Comparison of ENCODE assay signal across 30 cellular contexts in genomic region chr2:217752714-217753459, GRCh38.
"Had no signal": no experiment of that assay in that cellular context is flagged by ENCODE, and none has a peak within 500 bp of the region (broad histone marks: within the 10 kb centered on the region; RNA-seq: fewer than 3 reads in every experiment).

No MANE protein-coding gene starts in this region.

- DNase-seq: activated CD4-positive, alpha-beta T cell treated with anti-CD3 and anti-CD28 coated beads for 4 hours; activated CD4-positive, alpha-beta T cell treated with anti-CD3 and anti-CD28 coated beads, Interleukin-2, amount 50 U/mL, for 48 hours; activated CD4-positive, CD25-positive, alpha-beta regulatory T cell; activated CD8-positive, alpha-beta memory T cell treated with anti-CD3 and anti-CD28 coated beads for 24 hours; activated CD8-positive, alpha-beta memory T cell treated with anti-CD3 and anti-CD28 coated beads, Interleukin-2, amount 50 U/mL, for 4 hours; activated gamma-delta T cell; activated naive CD8-positive, alpha-beta T cell treated with anti-CD3 and anti-CD28 coated beads, Interleukin-2, amount 50 U/mL, for 24 hours; activated T-cell treated with anti-CD3 and anti-CD28 coated beads, Interleukin-2, amount 50 U/mL, for 24 hours; amygdala; effector CD8-positive, alpha-beta T cell; gastrocnemius medialis; left colon; midbrain; naive thymus-derived CD4-positive, alpha-beta T cell; occipital lobe; stimulated activated CD4-positive, alpha-beta T cell treated with anti-CD3 and anti-CD28 coated beads, Interleukin-1b, Interleukin-23, amount 100 ng/mL, for 48 hours; stimulated activated CD4-positive, alpha-beta T cell treated with anti-CD3 and anti-CD28 coated beads, Interleukin-4, amount 100 ng/mL, for 4 hours; stimulated activated CD8-positive, alpha-beta memory T cell treated with anti-CD3 and anti-CD28 coated beads, Interleukin-4, amount 100 ng/mL, for 48 hours; stimulated activated naive CD8-positive, alpha-beta T cell treated with anti-CD3 and anti-CD28 coated beads, Interleukin-15, amount 100 ng/mL, for 72 hours; T-helper 2 cell; transverse colon had no signal

- H3K27me3 ChIP-seq: gastrocnemius medialis, SJSA1, suprapubic skin had no signal

- H3K4me3 ChIP-seq: gastrocnemius medialis, hepatocyte, SJSA1, smooth muscle cell, suprapubic skin, transverse colon had no signal

- H3K9me3 ChIP-seq: gastrocnemius medialis, SJSA1, suprapubic skin, transverse colon had no signal

- H3K4me1 ChIP-seq: SJSA1 had no signal

- H3K27ac Mint-ChIP-seq: activated naive CD4-positive, alpha-beta T cell treated with anti-CD3 and anti-CD28 coated beads, Interleukin-2, amount 50 U/mL, for 24 hours; activated naive CD8-positive, alpha-beta T cell treated with anti-CD3 and anti-CD28 coated beads, Interleukin-2, amount 50 U/mL, for 24 hours; activated T-cell treated with anti-CD3 and anti-CD28 coated beads, Interleukin-2, amount 50 U/mL, for 24 hours; memory B cell; stimulated activated memory B cell treated with anti-CD40 and anti-IgM and Interleukin-4, amounts not matched to agents 10 μg/mL and 1 μg/mL and 100 μg/mL, for 72 hours had no signal

- H3K36me3 ChIP-seq: gastrocnemius medialis, SJSA1, suprapubic skin, transverse colon had no signal

- H3K27me3 Mint-ChIP-seq: activated T-cell treated with anti-CD3 and anti-CD28 coated beads, Interleukin-2, amount 50 U/mL, for 24 hours; stimulated activated naive CD8-positive, alpha-beta T cell treated with anti-CD3 and anti-CD28 coated beads, Interleukin-15, amount 100 ng/mL, for 72 hours had no signal

- H3K27ac ChIP-seq: gastrocnemius medialis, SJSA1, suprapubic skin had no signal

- H3K9me3 Mint-ChIP-seq: activated naive CD4-positive, alpha-beta T cell treated with anti-CD3 and anti-CD28 coated beads, Interleukin-2, amount 50 U/mL, for 24 hours; activated naive CD8-positive, alpha-beta T cell treated with anti-CD3 and anti-CD28 coated beads, Interleukin-2, amount 50 U/mL, for 24 hours; activated T-cell treated with anti-CD3 and anti-CD28 coated beads, Interleukin-2, amount 50 U/mL, for 24 hours; central memory CD8-positive, alpha-beta T cell; neural crest cell; stimulated activated naive CD8-positive, alpha-beta T cell treated with anti-CD3 and anti-CD28 coated beads, Interleukin-15, amount 100 ng/mL, for 72 hours had no signal

- H3K4me3 Mint-ChIP-seq: activated naive CD4-positive, alpha-beta T cell treated with anti-CD3 and anti-CD28 coated beads, Interleukin-2, amount 50 U/mL, for 24 hours; activated naive CD8-positive, alpha-beta T cell treated with anti-CD3 and anti-CD28 coated beads, Interleukin-2, amount 50 U/mL, for 24 hours; activated T-cell treated with anti-CD3 and anti-CD28 coated beads, Interleukin-2, amount 50 U/mL, for 24 hours; central memory CD8-positive, alpha-beta T cell; memory B cell; naive thymus-derived CD4-positive, alpha-beta T cell; neural crest cell; stimulated activated memory B cell treated with anti-CD40 and anti-IgM and Interleukin-4, amounts not matched to agents 10 μg/mL and 1 μg/mL and 100 μg/mL, for 72 hours; stimulated activated naive CD8-positive, alpha-beta T cell treated with anti-CD3 and anti-CD28 coated beads, Interleukin-15, amount 100 ng/mL, for 72 hours had no signal

- H3K36me3 Mint-ChIP-seq: activated naive CD4-positive, alpha-beta T cell treated with anti-CD3 and anti-CD28 coated beads, Interleukin-2, amount 50 U/mL, for 24 hours had no signal
